ENCODE assay signal across 9 cellular contexts in the genomic region with DNA sequence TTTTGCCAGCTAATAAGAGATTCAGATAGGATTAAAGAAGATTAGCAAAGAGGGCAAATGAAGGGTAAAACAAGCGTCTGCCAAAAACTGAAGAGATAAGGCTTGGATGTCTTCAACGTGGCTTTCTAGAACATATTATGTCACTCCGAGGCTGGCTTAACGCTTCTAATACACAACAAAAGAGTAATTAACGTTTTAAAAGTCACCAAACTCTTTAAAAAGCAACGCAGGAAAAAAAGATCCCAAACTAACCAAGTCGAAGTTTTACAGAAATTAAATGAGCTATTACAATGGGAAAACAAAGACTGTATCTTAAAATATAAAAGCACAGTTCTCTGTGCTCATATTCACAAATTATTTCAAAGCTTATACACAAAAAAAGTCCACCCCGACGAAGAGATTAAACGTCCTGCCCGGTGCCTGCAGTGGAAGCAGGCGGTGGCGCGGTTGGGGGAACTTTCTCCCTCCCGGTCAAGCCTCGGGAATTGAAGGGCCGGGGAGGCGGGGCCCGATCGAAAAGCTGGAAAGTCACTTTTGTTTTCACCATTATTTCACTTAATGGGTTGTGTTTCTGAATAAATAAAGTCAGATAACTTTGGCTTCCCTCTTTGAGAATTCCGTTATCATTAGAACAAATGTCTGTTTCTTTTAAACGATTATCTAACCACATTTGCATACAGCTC. TPM values are rescaled to one million over a fixed set of nuclear protein-coding genes. Genes with fewer than 3 reads are reported as not detected.
A peak's percentile ranks its signal among the peaks of the same experiment; 100 is the strongest.
DNase-seq lines count a peak whose midpoint lies in the region; ATAC-seq and TF ChIP-seq lines count a peak whose summit lies in the region.
"Had no signal": no experiment of that assay in that cellular context is flagged by ENCODE, and none has a peak within 500 bp of the region (broad histone marks: within the 10 kb centered on the region; RNA-seq: fewer than 3 reads in every experiment).

No MANE protein-coding gene starts in this region.

- no peak overlapping the region for H3K4ac ChIP-seq in mesenchymal stem cell (ENCODE audit: low read depth in 1 of 2, low read length in 2 of 2)

- H2BK5ac ChIP-seq in mesenchymal stem cell (ENCODE audit: low read depth, low read length, poor library complexity, severe bottlenecking) = no peak overlapping the region

- H4K91ac ChIP-seq in mesenchymal stem cell (ENCODE audit: low read length) = no peak overlapping the region

- H3K4me3 ChIP-seq in Peyer's patch (peak overlapping the region; percentile 45 to 70 (median 64)), mesenchymal stem cell (ENCODE audit: insufficient read depth in 1 of 2, low read depth in 1 of 2, low read length in 2 of 2) (peak overlapping the region in 1 of 2 experiments; percentile 88), uterus (peak overlapping the region; percentile 45 to 55)
- H3K4me3 ChIP-seq in effector memory CD4-positive, alpha-beta T cell (ENCODE audit: insufficient read depth, low read depth, low read length, poor library complexity, severe bottlenecking) = peak overlapping the region; percentile 69

- TF ChIP-seq POLR2A in Peyer's patch (IDR thresholded peaks at IDR 0.05) = no peak
- TF ChIP-seq POLR2A in uterus (IDR thresholded peaks at IDR 0.05) = no peak

- H3K27ac ChIP-seq in Peyer's patch = no peak overlapping the region
- H3K27ac ChIP-seq in effector memory CD4-positive, alpha-beta T cell (ENCODE audit: insufficient read depth, low read length, poor library complexity, severe bottlenecking) = no peak overlapping the region
- H3K27ac ChIP-seq in mesenchymal stem cell (ENCODE audit: low read length, poor library complexity, severe bottlenecking) = no peak overlapping the region
- H3K27ac ChIP-seq in uterus = no peak overlapping the region
- H3K27ac ChIP-seq: foreskin keratinocyte had no signal

- TF ChIP-seq CTCF in Peyer's patch (IDR thresholded peaks at IDR 0.05) (no peak), uterus (IDR thresholded peaks at IDR 0.05) (no peak)

- H3K9me3 ChIP-seq in Peyer's patch (no peaks in the 10 kb centered on the region), mesenchymal stem cell (ENCODE audit: control insufficient read depth, low read length) (no peaks in the 10 kb centered on the region), uterus (no peaks in the 10 kb centered on the region)
- no peaks in the 10 kb centered on the region for H3K9me3 ChIP-seq in effector memory CD4-positive, alpha-beta T cell (ENCODE audit: control insufficient read depth, low read length)

- no peak overlapping the region for H2BK12ac ChIP-seq in mesenchymal stem cell (ENCODE audit: low read length in 2 of 2)

- no peaks in the 10 kb centered on the region for H3K36me3 ChIP-seq in Peyer's patch
- H3K36me3 ChIP-seq in effector memory CD4-positive, alpha-beta T cell (ENCODE audit: control insufficient read depth, insufficient read depth, low read length) = no peaks in the 10 kb centered on the region
- no peaks in the 10 kb centered on the region for H3K36me3 ChIP-seq in mesenchymal stem cell (ENCODE audit: control insufficient read depth in 1 of 2, insufficient read depth in 2 of 2, low read depth in 1 of 2, low read length in 2 of 2)
- no peaks in the 10 kb centered on the region for H3K36me3 ChIP-seq in uterus

- H3K23ac ChIP-seq in mesenchymal stem cell (ENCODE audit: low read length in 2 of 2) = no peak overlapping the region

- WGBS in mesenchymal stem cell = 2% methylated on average over 16 of the region's 22 CpGs

- H3K79me1 ChIP-seq in mesenchymal stem cell (replicated peaks; ENCODE audit: low read length, poor library complexity, severe bottlenecking) = no peaks in the 10 kb centered on the region

- no peak overlapping the region for H3K14ac ChIP-seq in mesenchymal stem cell (ENCODE audit: low read length in 2 of 2)

- H3K18ac ChIP-seq in mesenchymal stem cell (ENCODE audit: low read depth in 1 of 2, low read length in 2 of 2) = no peak overlapping the region

- peaks cover 0 to 14% (median 12%) of the 10 kb centered on the region in 4 donors for H3K4me1 ChIP-seq in Peyer's patch
- H3K4me1 ChIP-seq in effector memory CD4-positive, alpha-beta T cell (ENCODE audit: control insufficient read depth, insufficient read depth, low read length, poor library complexity, severe bottlenecking) = peaks cover 17% of the 10 kb centered on the region
- H3K4me1 ChIP-seq in mesenchymal stem cell (ENCODE audit: control insufficient read depth, insufficient read depth, low read depth, low read length) = peaks cover 7% of the 10 kb centered on the region
- H3K4me1 ChIP-seq in uterus = no peaks in the 10 kb centered on the region
- H3K4me1 ChIP-seq: foreskin keratinocyte had no signal

- no peak for ATAC-seq in HG03108 (IDR thresholded peaks at IDR 0.05; ENCODE audit: unreplicated experiment)

- intact Hi-C loops in uterus (cut with DNase I; ENCODE audit: low total_unique reads) = no loop called here

- no peak overlapping the region for H2BK120ac ChIP-seq in mesenchymal stem cell (ENCODE audit: low read depth, low read length)

- peak overlapping the region; percentile 99 for H3K4me2 ChIP-seq in mesenchymal stem cell (ENCODE audit: low read length, poor library complexity, severe bottlenecking)

- peak overlapping the region; percentile 90 for H3K9ac ChIP-seq in mesenchymal stem cell (ENCODE audit: low read length)

- H2BK15ac ChIP-seq in mesenchymal stem cell (ENCODE audit: low read depth, poor library complexity, severe bottlenecking) = no peak overlapping the region

- no peak overlapping the region for H2AK5ac ChIP-seq in mesenchymal stem cell (ENCODE audit: low read length, severe bottlenecking)

- H3K27me3 ChIP-seq in Peyer's patch = peaks cover 0 to 6% of the 10 kb centered on the region in 2 donors
- H3K27me3 ChIP-seq in effector memory CD4-positive, alpha-beta T cell (replicated peaks; ENCODE audit: control insufficient read depth, insufficient read depth, low read length, poor library complexity, severe bottlenecking) = peaks cover 26% of the 10 kb centered on the region
- H3K27me3 ChIP-seq in mesenchymal stem cell (ENCODE audit: control insufficient read depth in 1 of 2, insufficient read depth in 1 of 2, low read length in 2 of 2) = peaks cover 20 to 23% of the 10 kb centered on the region in 2 experiments
- no peaks in the 10 kb centered on the region for H3K27me3 ChIP-seq in uterus

- H2AFZ ChIP-seq in mesenchymal stem cell (ENCODE audit: low read depth, low read length) = no peak overlapping the region

- H4K8ac ChIP-seq in mesenchymal stem cell (ENCODE audit: low read length) = no peak overlapping the region

- DNase-seq in activated effector memory CD4-positive, alpha-beta T cell treated with anti-CD3 and anti-CD28 coated beads, Interleukin-2, amount 50 U/mL, for 16 hours = peak; percentile 67
- DNase-seq in activated effector memory CD4-positive, alpha-beta T cell treated with Interleukin-2 at 50 U/mL for 16 hours = no peak
- DNase-seq in Peyer's patch (peak in 2 of 3 donors; percentile 49 to 52), mesenchymal stem cell (peak; percentile 40), uterus (peak in 1 of 2 donors; percentile 20), DMS79 treated with DMSO at 0.1 percent for 48 hours (lab: John Stamatoyannopoulos, UW) (no peak)
- no peak for DNase-seq in effector memory CD4-positive, alpha-beta T cell

RNA-seq across cellular contexts. Expression of gene MAK, which starts 1.2 kb away (rescaled TPM):
- total RNA-seq in Peyer's patch (under 1 TPM in 1 of 4 donors, not detected in 3; 0.27 TPM), uterus (1 to 10 TPM in 1 of 4 donors, under 1 TPM in 1, not detected in 2; 0.97 to 1.8 TPM)
- 0.03 TPM for polyA plus RNA-seq in mesenchymal stem cell (2013, experiment 1 of 2)
- 0.01 TPM for polyA plus RNA-seq in mesenchymal stem cell (2013, experiment 2 of 2)
- total RNA-seq: foreskin keratinocyte had no signal
- polyA plus RNA-seq: foreskin keratinocyte had no signal

RNA-seq across cellular contexts. Expression of gene GCM2, which starts 44.7 kb away (rescaled TPM):
- total RNA-seq in Peyer's patch (not detected), uterus (not detected)
- not detected for polyA plus RNA-seq in mesenchymal stem cell (2013, experiment 1 of 2)
- not detected for polyA plus RNA-seq in mesenchymal stem cell (2013, experiment 2 of 2)
- total RNA-seq: foreskin keratinocyte had no signal
- polyA plus RNA-seq: foreskin keratinocyte had no signal

RNA-seq across cellular contexts. Expression of gene SYCP2L, which starts 49.7 kb away (rescaled TPM):
- total RNA-seq in Peyer's patch (1 to 10 TPM in 1 of 4 donors, under 1 TPM in 1, not detected in 2; 0.67 to 5.0 TPM), uterus (1 to 10 TPM in 2 of 4 donors, under 1 TPM in 1, not detected in 1; under 0.01 to 4.9 (median 3.5) TPM)
- polyA plus RNA-seq in mesenchymal stem cell (2013, experiment 1 of 2) = 0.43 TPM
- polyA plus RNA-seq in mesenchymal stem cell (2013, experiment 2 of 2) = 0.33 TPM

Comparison
In these comparisons a context has a peak if more than half of its experiments do, and no peak if none do; other contexts are left out.
1. DNase-seq: peak in activated effector memory CD4-positive, alpha-beta T cell treated with anti-CD3 and anti-CD28 coated beads, Interleukin-2, amount 50 U/mL, for 16 hours (single experiment), Peyer's patch (2 of 3) and mesenchymal stem cell (single experiment); none in activated effector memory CD4-positive, alpha-beta T cell treated with Interleukin-2 at 50 U/mL for 16 hours (single experiment), effector memory CD4-positive, alpha-beta T cell (0 of 3) and DMS79 treated with DMSO at 0.1 percent for 48 hours (single experiment).